ENCODE assay signal across 8 cellular contexts in the genomic region with DNA sequence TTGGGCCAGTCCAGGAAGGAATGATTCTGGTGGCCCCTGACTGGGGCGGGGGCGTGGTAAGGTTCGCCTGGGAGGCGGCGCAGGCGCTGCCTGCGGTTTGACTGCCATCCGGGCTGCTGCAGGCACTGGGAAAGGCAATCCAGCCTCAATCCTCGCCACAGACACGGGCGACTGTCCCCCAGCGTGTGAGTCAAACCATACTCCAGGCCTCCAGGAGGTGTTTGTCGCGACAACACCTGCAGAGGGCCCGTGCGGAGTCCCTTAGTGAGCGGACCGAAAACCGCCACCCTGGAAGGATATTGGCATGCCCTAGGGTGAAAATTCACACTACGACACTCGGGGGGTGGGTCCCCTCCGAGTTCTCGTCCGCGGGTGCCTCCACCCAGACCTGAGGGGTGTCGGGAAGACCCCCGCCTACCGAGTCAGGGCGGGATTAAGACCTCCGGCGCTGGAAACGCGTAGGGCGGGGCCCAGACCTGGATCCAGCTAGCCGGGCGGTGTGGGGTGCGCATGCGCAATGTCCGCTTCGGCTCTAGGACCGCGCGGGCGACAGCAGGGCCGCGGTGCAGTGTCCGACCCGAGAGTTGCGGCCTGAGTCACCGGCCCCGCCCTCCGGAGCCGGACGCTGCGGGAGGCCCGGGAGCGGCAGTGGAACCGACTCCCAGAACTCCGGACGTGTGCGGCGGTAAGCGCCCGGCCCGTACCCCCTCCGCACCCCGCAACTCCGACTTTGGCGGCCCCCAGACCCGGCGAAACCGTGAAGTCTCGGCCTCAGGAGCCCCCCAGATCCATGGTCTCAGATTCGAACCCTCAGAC. TPM values are rescaled to one million over a fixed set of nuclear protein-coding genes. Genes with fewer than 3 reads are reported as not detected.
DNase-seq lines count a peak whose midpoint lies in the region; ATAC-seq and TF ChIP-seq lines count a peak whose summit lies in the region.

TSS of gene CAPNS1 (plus strand) at position 594 of the 816 bp plus-strand sequence. CDS start 946 bp downstream, outside the sequence.

- CTCF ChIA-PET in activated CD4-positive, alpha-beta T cell treated with anti-CD3 and anti-CD28 coated beads, Interleukin-2, amount 10 ng/mL, durations not matched to agents 7 days and 5 days (lab: Charles Lee), result interaction anchor here (0.9 to 2.9 kb wide), 4 partner anchors 10 to 34 kb away, joined by 3 to 12 read pairs (median 7); no protein-coding TSS in a partner anchor

- TF ChIP-seq CTCF in liver (IDR thresholded peaks at IDR 0.05; ENCODE audit: low read depth, low read length, missing input control), result peak; percentile 17

- peaks cover 4 to 14% (median 8%) of the 10 kb centered on the region in 4 donors for H3K4me1 ChIP-seq in liver (ENCODE audit: control insufficient read depth in 4 of 4, insufficient read depth in 4 of 4, low read length in 3 of 4)

- no peaks in the 10 kb centered on the region for H3K9me3 Mint-ChIP-seq in activated CD4-positive, alpha-beta T cell treated with anti-CD3 and anti-CD28 coated beads, Interleukin-2, amount 10 ng/mL, durations not matched to agents 7 days and 5 days
- H3K9me3 Mint-ChIP-seq in dendritic cell treated with granulocyte-macrophage colony-stimulating factor and Interleukin-4, amounts not matched to agents 40 ng/mL and 50 ng/mL, for 4 days, result no peaks in the 10 kb centered on the region

- peaks cover 27% of the 10 kb centered on the region for H3K36me3 Mint-ChIP-seq in activated CD4-positive, alpha-beta T cell treated with anti-CD3 and anti-CD28 coated beads, Interleukin-2, amount 10 ng/mL, durations not matched to agents 7 days and 5 days (ENCODE audit: low read depth)
- H3K36me3 Mint-ChIP-seq in dendritic cell treated with granulocyte-macrophage colony-stimulating factor and Interleukin-4, amounts not matched to agents 40 ng/mL and 50 ng/mL, for 4 days (ENCODE audit: low read depth), result peaks cover 48% of the 10 kb centered on the region

- TF ChIP-seq RAD21 in liver (IDR thresholded peaks at IDR 0.05), result peak in 1 of 2 donors; percentile 8

- ATAC-seq in GM19324 (IDR thresholded peaks at IDR 0.05; ENCODE audit: low FRiP score, unreplicated experiment), result peak; percentile 85
- ATAC-seq in HG03469 (IDR thresholded peaks at IDR 0.05; ENCODE audit: unreplicated experiment), result peak; percentile 70

- peak within 1 kb of the TSS; percentile 95 for H3K27ac Mint-ChIP-seq in activated CD4-positive, alpha-beta T cell treated with anti-CD3 and anti-CD28 coated beads, Interleukin-2, amount 10 ng/mL, durations not matched to agents 7 days and 5 days
- H3K27ac Mint-ChIP-seq in dendritic cell treated with granulocyte-macrophage colony-stimulating factor and Interleukin-4, amounts not matched to agents 40 ng/mL and 50 ng/mL, for 4 days, result peak within 1 kb of the TSS; percentile 94

- H3K27me3 Mint-ChIP-seq in activated CD4-positive, alpha-beta T cell treated with anti-CD3 and anti-CD28 coated beads, Interleukin-2, amount 10 ng/mL, durations not matched to agents 7 days and 5 days, result no peaks in the 10 kb centered on the region
- H3K27me3 Mint-ChIP-seq in dendritic cell treated with granulocyte-macrophage colony-stimulating factor and Interleukin-4, amounts not matched to agents 40 ng/mL and 50 ng/mL, for 4 days, result peaks cover 6% of the 10 kb centered on the region

- POLR2A ChIA-PET in activated CD4-positive, alpha-beta T cell treated with anti-CD3 and anti-CD28 coated beads, Interleukin-2, amount 10 ng/mL, durations not matched to agents 7 days and 5 days (lab: Charles Lee), result interaction anchor here (0.6 to 1.1 kb wide), 2 partner anchors 11 to 72 kb away, joined by 3 to 4 read pairs; no protein-coding TSS in a partner anchor

- H3K27me3 ChIP-seq in liver (ENCODE audit: control insufficient read depth in 4 of 4, insufficient read depth in 4 of 4, low read length in 3 of 4), result no peaks in the 10 kb centered on the region

- DNase-seq in C1 segment of cervical spinal cord (lab: John Stamatoyannopoulos, UW) (peak; percentile 74 to 99 (median 93)), NCI-H526 treated with DMSO at 0.1 percent for 48 hours (lab: John Stamatoyannopoulos, UW) (peak; percentile 94)
- DNase-seq in activated CD4-positive, alpha-beta T cell treated with anti-CD3 and anti-CD28 coated beads, Interleukin-2, amount 10 ng/mL, durations not matched to agents 7 days and 5 days, result peak; percentile 91
- DNase-seq in stimulated activated CD4-positive, alpha-beta T cell treated with anti-CD3 and anti-CD28 coated beads, Interleukin-4, amount 100 ng/mL, for 24 hours, result peak; percentile 92

- H3K4me1 Mint-ChIP-seq in activated CD4-positive, alpha-beta T cell treated with anti-CD3 and anti-CD28 coated beads, Interleukin-2, amount 10 ng/mL, durations not matched to agents 7 days and 5 days, result peaks cover 35% of the 10 kb centered on the region
- H3K4me1 Mint-ChIP-seq in dendritic cell treated with granulocyte-macrophage colony-stimulating factor and Interleukin-4, amounts not matched to agents 40 ng/mL and 50 ng/mL, for 4 days (ENCODE audit: low read depth), result peaks cover 39% of the 10 kb centered on the region

- H3K36me3 ChIP-seq in liver (ENCODE audit: control insufficient read depth in 4 of 4, insufficient read depth in 3 of 4, low read depth in 1 of 4, low read length in 3 of 4), result peaks cover 6 to 16% (median 9%) of the 10 kb centered on the region in 4 donors

- H3K27ac ChIP-seq in liver (ENCODE audit: low read depth in 1 of 2, low read length in 2 of 2), result peak within 1 kb of the TSS; percentile 98 to 99

- intact Hi-C loops in dendritic cell treated with granulocyte-macrophage colony-stimulating factor and Interleukin-4, amounts not matched to agents 40 ng/mL and 50 ng/mL, for 4 days (cut with micrococcal nuclease), result loop anchor here (1.0 to 10.0 kb wide), 2 partner anchors 11 to 75 kb away; partner anchors contain the start of genes ZNF146 and ZNF565

- peak within 1 kb of the TSS; percentile 92 to 98 (median 93) for H3K4me3 ChIP-seq in liver (ENCODE audit: low read depth in 1 of 3, low read length in 3 of 3)

- under 1% methylated on average over 74 of the region's 74 CpGs for WGBS in liver

- peak within 1 kb of the TSS; percentile 98 to 100 for H3K9ac ChIP-seq in liver (ENCODE audit: low read depth in 1 of 2, low read length in 2 of 2)

- H3K4me3 Mint-ChIP-seq in activated CD4-positive, alpha-beta T cell treated with anti-CD3 and anti-CD28 coated beads, Interleukin-2, amount 10 ng/mL, durations not matched to agents 7 days and 5 days, result peak within 1 kb of the TSS; percentile 88
- peak within 1 kb of the TSS; percentile 98 for H3K4me3 Mint-ChIP-seq in dendritic cell treated with granulocyte-macrophage colony-stimulating factor and Interleukin-4, amounts not matched to agents 40 ng/mL and 50 ng/mL, for 4 days

- H3K9me3 ChIP-seq in liver (ENCODE audit: control insufficient read depth in 4 of 4, low read length in 3 of 4), result no peaks in the 10 kb centered on the region

TF ChIP-seq in liver, 16 proteins besides CTCF, POLR2A, EP300 and RAD21 (continues in another document):
- TF ChIP-seq, protein P1, sequence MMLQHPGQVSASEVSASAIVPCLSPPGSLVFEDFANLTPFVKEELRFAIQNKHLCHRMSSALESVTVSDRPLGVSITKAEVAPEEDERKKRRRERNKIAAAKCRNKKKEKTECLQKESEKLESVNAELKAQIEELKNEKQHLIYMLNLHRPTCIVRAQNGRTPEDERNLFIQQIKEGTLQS (IDR thresholded peaks at IDR 0.05), result peak; percentile 45
- TF ChIP-seq HNF4A (conservative IDR thresholded peaks at IDR 0.05) (peak in 1 of 2 donors; percentile 2), RXRA (IDR thresholded peaks at IDR 0.05) (peak in 1 of 2 donors; percentile 29), YY1 (IDR thresholded peaks at IDR 0.05) (peak; percentile 52), FOXA1 (IDR thresholded peaks at IDR 0.05) (no peak), TAF1 (conservative IDR thresholded peaks at IDR 0.05) (peak; percentile 49), GABPA (IDR thresholded peaks at IDR 0.05 in 1 of 2, conservative IDR thresholded peaks at IDR 0.05 in 1 of 2) (peak in 1 of 2 donors; percentile 43), NR2F2 (IDR thresholded peaks at IDR 0.05) (no peak)
- TF ChIP-seq, protein P2, sequence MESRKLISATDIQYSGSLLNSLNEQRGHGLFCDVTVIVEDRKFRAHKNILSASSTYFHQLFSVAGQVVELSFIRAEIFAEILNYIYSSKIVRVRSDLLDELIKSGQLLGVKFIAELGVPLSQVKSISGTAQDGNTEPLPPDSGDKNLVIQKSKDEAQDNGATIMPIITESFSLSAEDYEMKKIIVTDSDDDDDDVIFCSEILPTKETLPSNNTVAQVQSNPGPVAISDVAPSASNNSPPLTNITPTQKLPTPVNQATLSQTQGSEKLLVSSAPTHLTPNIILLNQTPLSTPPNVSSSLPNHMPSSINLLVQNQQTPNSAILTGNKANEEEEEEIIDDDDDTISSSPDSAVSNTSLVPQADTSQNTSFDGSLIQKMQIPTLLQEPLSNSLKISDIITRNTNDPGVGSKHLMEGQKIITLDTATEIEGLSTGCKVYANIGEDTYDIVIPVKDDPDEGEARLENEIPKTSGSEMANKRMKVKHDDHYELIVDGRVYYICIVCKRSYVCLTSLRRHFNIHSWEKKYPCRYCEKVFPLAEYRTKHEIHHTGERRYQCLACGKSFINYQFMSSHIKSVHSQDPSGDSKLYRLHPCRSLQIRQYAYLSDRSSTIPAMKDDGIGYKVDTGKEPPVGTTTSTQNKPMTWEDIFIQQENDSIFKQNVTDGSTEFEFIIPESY (IDR thresholded peaks at IDR 0.05), result no peak

RNA-seq across cellular contexts. Expression of gene CAPNS1, which starts in this region (rescaled TPM):
- total RNA-seq in activated CD4-positive, alpha-beta T cell treated with anti-CD3 and anti-CD28 coated beads, Interleukin-2, amount 10 ng/mL, durations not matched to agents 7 days and 5 days, result 100 to 1,000 TPM; 449 to 519 TPM
- total RNA-seq in liver, result 100 to 1,000 TPM in 1 of 2 donors, 10 to 100 TPM in 1; 79.5 to 119 TPM
- 100 to 1,000 TPM in 1 of 2 donors, 10 to 100 TPM in 1; 87.2 to 280 TPM for polyA plus RNA-seq in liver

Comparison
In these comparisons a context has a peak if more than half of its experiments do, and no peak if none do; other contexts are left out.
1. Peak in every context shown above with its lines: DNase-seq, ATAC-seq, H3K4me3 ChIP-seq and H3K27ac ChIP-seq.